ENCODE assay signal across 21 cellular contexts in genomic region chr12:53868516-53868986, GRCh38.
DNase-seq lines count a peak whose midpoint lies in the region; ATAC-seq, FAIRE-seq and TF ChIP-seq lines count a peak whose summit lies in the region.
"Had no signal": no experiment of that assay in that cellular context is flagged by ENCODE, and none has a peak within 500 bp of the region (broad histone marks: within the 10 kb centered on the region; RNA-seq: fewer than 3 reads in every experiment).

No MANE protein-coding gene starts in this region.

- peaks cover 3% of the 10 kb centered on the region for H3K27me3 Mint-ChIP-seq in Caco-2 (ENCODE audit: insufficient read depth, unreplicated experiment)

- no peaks in the 10 kb centered on the region for H3K36me3 ChIP-seq in Caco-2 (ENCODE audit: control insufficient read depth, insufficient read depth, low read length)
- no peaks in the 10 kb centered on the region for H3K36me3 ChIP-seq in IMR-90 (ENCODE audit: control insufficient read depth, insufficient read depth, low read length)
- no peaks in the 10 kb centered on the region for H3K36me3 ChIP-seq in mammary epithelial cell (ENCODE audit: insufficient read depth, low read length)
- H3K36me3 ChIP-seq: esophagus muscularis mucosa, heart right ventricle had no signal

- no peak overlapping the region for H2AK9ac ChIP-seq in IMR-90 (replicated peaks; ENCODE audit: low read depth, low read length, poor library complexity)

- H3K27ac Mint-ChIP-seq in Caco-2 (ENCODE audit: unreplicated experiment): peak overlapping the region; percentile 86
- H3K27ac Mint-ChIP-seq: activated CD4-positive, alpha-beta memory T cell treated with anti-CD3 and anti-CD28 coated beads, Interleukin-2, amount 10 ng/mL, durations not matched to agents 7 days and 5 days; CD8-positive, alpha-beta T cell; stimulated activated naive CD8-positive, alpha-beta T cell treated with anti-CD3 and anti-CD28 coated beads, Interleukin-15, Interleukin-2, amounts not matched to agents 100 ng/mL and 50 ng/mL, for 24 hours; T-cell had no signal

- no peak overlapping the region for H4K5ac ChIP-seq in IMR-90 (ENCODE audit: low read depth, low read length)

- DNase-seq in Caco-2 (peak; percentile 34 to 62), IMR-90 (no peak), mammary epithelial cell (no peak), myocyte (ENCODE audit: low read depth) (peak; percentile 38), lower leg skin (ENCODE audit: low spot score in 2 of 2) (no peak), H54 (ENCODE audit: insufficient read length, low spot score) (no peak), hepatic stellate cell (ENCODE audit: low spot score) (no peak), GM13977 (ENCODE audit: low spot score) (no peak)
- DNase-seq: activated CD4-positive, alpha-beta memory T cell treated with anti-CD3 and anti-CD28 coated beads, Interleukin-2, amount 10 ng/mL, durations not matched to agents 7 days and 5 days; activated T-cell treated with anti-CD3 and anti-CD28 coated beads, Interleukin-2, amount 50 U/mL, for 4 hours; CD8-positive, alpha-beta T cell; dermis blood vessel endothelial cell; heart right ventricle; NCI-H1417 treated with DMSO at 0.1 percent for 48 hours; NK-92 treated with Interleukin-12 subunit alpha and Interleukin-12 subunit beta, amount 100 ng/mL, for 24 hours; T-cell had no signal

- dilution Hi-C loops in IMR-90 (cut with HindIII; ENCODE audit: low sequenced_read_pairs, unreplicated experiment): no loop called here
- dilution Hi-C loops in mammary epithelial cell (cut with HindIII; ENCODE audit: low sequenced_read_pairs): no loop called here

- no peaks in the 10 kb centered on the region for H3K79me2 ChIP-seq in mammary epithelial cell (ENCODE audit: insufficient read depth, low read length)

- H4K20me1 ChIP-seq in IMR-90 (ENCODE audit: insufficient read depth, low read length) (no peaks in the 10 kb centered on the region), mammary epithelial cell (ENCODE audit: insufficient read depth, low read length) (no peaks in the 10 kb centered on the region)

- BruUV-seq in Caco-2 (replicated peaks; lab: Mats Ljungman, UMichigan) (no TSS peak), IMR-90 (replicated peaks; lab: Mats Ljungman, UMichigan) (no TSS peak), mammary epithelial cell (replicated peaks; lab: Mats Ljungman, UMichigan) (no TSS peak)

- H3K79me1 ChIP-seq in IMR-90 (ENCODE audit: low read depth in 1 of 2, low read length in 2 of 2): no peaks in the 10 kb centered on the region

- no peak overlapping the region for H4K8ac ChIP-seq in IMR-90 (ENCODE audit: low read depth in 2 of 2, low read length in 2 of 2)

- no peak overlapping the region for H2BK15ac ChIP-seq in IMR-90 (ENCODE audit: low read depth, low read length)

- no peak overlapping the region for H3K23ac ChIP-seq in IMR-90 (ENCODE audit: low read depth, low read length)

- peaks cover 20% of the 10 kb centered on the region for H3K4me1 ChIP-seq in Caco-2
- H3K4me1 ChIP-seq in IMR-90 (ENCODE audit: control insufficient read depth, insufficient read depth, low read length): no peaks in the 10 kb centered on the region
- H3K4me1 ChIP-seq in mammary epithelial cell (ENCODE audit: insufficient read depth, low read length): peaks cover 38% of the 10 kb centered on the region
- H3K4me1 ChIP-seq: esophagus muscularis mucosa, heart right ventricle had no signal

- H3K4me2 ChIP-seq in IMR-90 (ENCODE audit: low read depth, low read length) (no peak overlapping the region), mammary epithelial cell (ENCODE audit: insufficient read depth, low read depth, low read length) (no peak overlapping the region)

- H3K4me3 ChIP-seq in Caco-2 (ENCODE audit: low read depth, low read length): no peak overlapping the region
- no peak overlapping the region for H3K4me3 ChIP-seq in IMR-90 (ENCODE audit: insufficient read depth, low read depth, low read length)
- H3K4me3 ChIP-seq in mammary epithelial cell (replicated peaks in 1 of 3; ENCODE audit: insufficient read depth in 1 of 3, low read depth in 2 of 3, low read length in 3 of 3): no peak overlapping the region
- H3K4me3 ChIP-seq in lower leg skin (ENCODE audit: low read depth, poor library complexity, severe bottlenecking): no peak overlapping the region
- H3K4me3 ChIP-seq: esophagus muscularis mucosa, heart right ventricle had no signal

- H3K27me3 ChIP-seq in Caco-2 (replicated peaks; ENCODE audit: control insufficient read depth, insufficient read depth, low read length) (no peaks in the 10 kb centered on the region), IMR-90 (ENCODE audit: control insufficient read depth, insufficient read depth, low read length) (peaks cover 8% of the 10 kb centered on the region), mammary epithelial cell (ENCODE audit: insufficient read depth, low read length) (no peaks in the 10 kb centered on the region)

- no peak overlapping the region for H2BK20ac ChIP-seq in IMR-90 (ENCODE audit: low read depth, low read length)

- no peak overlapping the region for H3K14ac ChIP-seq in IMR-90 (replicated peaks; ENCODE audit: low read depth, low read length)

- no peak overlapping the region for H3K56ac ChIP-seq in IMR-90 (ENCODE audit: extremely low read depth, insufficient read depth, low read length)

- CTCF ChIA-PET in Caco-2 (lab: Charles Lee) (interaction anchor here (0.7 kb wide), 1 partner anchor 71 kb away, joined by 5 read pairs; no protein-coding TSS in a partner anchor), IMR-90 (lab: Yijun Ruan, JAX) (no interaction called here), mammary epithelial cell (lab: Charles Lee; ENCODE audit: low non-redundant PET) (no interaction called here)

- peaks cover 11% of the 10 kb centered on the region for H3K4me1 Mint-ChIP-seq in Caco-2 (ENCODE audit: low read depth, unreplicated experiment)
- H3K4me1 Mint-ChIP-seq: activated CD4-positive, alpha-beta memory T cell treated with anti-CD3 and anti-CD28 coated beads, Interleukin-2, amount 10 ng/mL, durations not matched to agents 7 days and 5 days; T-cell had no signal

- in situ Hi-C loops in IMR-90 (cut with MboI; ENCODE audit: low sequenced_read_pairs) (no loop called here), mammary epithelial cell (cut with MboI; ENCODE audit: low sequenced_read_pairs in 2 of 2) (no loop called here), GM13977 (cut with MboI; ENCODE audit: low pct_unique_long_range_greater_than_20kb, low sequenced_read_pairs, unreplicated experiment) (no loop called here)

- no peak overlapping the region for H3K18ac ChIP-seq in IMR-90 (ENCODE audit: low read depth, low read length)

- H4K91ac ChIP-seq in IMR-90 (ENCODE audit: insufficient read depth, low read depth, low read length): no peak overlapping the region

- no peak overlapping the region for H2AK5ac ChIP-seq in IMR-90 (ENCODE audit: low read depth, low read length)

- no peaks in the 10 kb centered on the region for H3K9me3 Mint-ChIP-seq in Caco-2 (ENCODE audit: unreplicated experiment)
- H3K9me3 Mint-ChIP-seq: activated CD4-positive, alpha-beta memory T cell treated with anti-CD3 and anti-CD28 coated beads, Interleukin-2, amount 10 ng/mL, durations not matched to agents 7 days and 5 days; activated T-cell treated with anti-CD3 and anti-CD28 coated beads, Interleukin-2, amount 50 U/mL, for 4 hours; CD8-positive, alpha-beta T cell; stimulated activated naive CD8-positive, alpha-beta T cell treated with anti-CD3 and anti-CD28 coated beads, Interleukin-15, Interleukin-2, amounts not matched to agents 100 ng/mL and 50 ng/mL, for 24 hours; T-cell had no signal

- TF ChIP-seq CTCF in Caco-2 (IDR thresholded peaks at IDR 0.05; ENCODE audit: insufficient read depth in 1 of 2, low read depth in 1 of 2, low read length in 1 of 2, severe bottlenecking in 1 of 2, unreplicated experiment in 1 of 2) (no peak), IMR-90 (conservative IDR thresholded peaks at IDR 0.05; ENCODE audit: low read depth, low read length) (no peak), mammary epithelial cell (conservative IDR thresholded peaks at IDR 0.05 in 1 of 2, IDR thresholded peaks at IDR 0.05 in 1 of 2; ENCODE audit: extremely low read depth in 1 of 2, insufficient read depth in 1 of 2, low read depth in 1 of 2, low read length in 2 of 2) (no peak), lower leg skin (IDR thresholded peaks at IDR 0.05) (no peak), GM13977 (IDR thresholded peaks at IDR 0.05; ENCODE audit: extremely low read depth, insufficient read depth, missing control alignments) (no peak)

- no peak overlapping the region for H3K27ac ChIP-seq in IMR-90 (ENCODE audit: insufficient read depth, low read length)
- H3K27ac ChIP-seq in mammary epithelial cell (ENCODE audit: insufficient read depth, low read depth, low read length): peak overlapping the region; percentile 70
- H3K27ac ChIP-seq: esophagus muscularis mucosa, heart right ventricle, HL-60, VCaP had no signal

- no peak overlapping the region for H2BK5ac ChIP-seq in IMR-90 (ENCODE audit: low read depth, low read length, poor library complexity, severe bottlenecking)

- H3K9ac ChIP-seq in IMR-90 (ENCODE audit: low read depth, low read length) (no peak overlapping the region), mammary epithelial cell (ENCODE audit: insufficient read depth, low read length) (no peak overlapping the region)

- TF ChIP-seq RAD21 in IMR-90 (IDR thresholded peaks at IDR 0.05; ENCODE audit: low read length): no peak

- H2AFZ ChIP-seq in IMR-90 (replicated peaks; ENCODE audit: low read length, poor library complexity): no peak overlapping the region
- peak overlapping the region; percentile 53 for H2AFZ ChIP-seq in mammary epithelial cell (ENCODE audit: low read depth, low read length)

- no peak for FAIRE-seq in H54 (lab: Jason Lieb, UNC)
- FAIRE-seq: islet of Langerhans had no signal

- H2BK120ac ChIP-seq in IMR-90 (ENCODE audit: low read depth, low read length): no peak overlapping the region

- intact Hi-C loops in Caco-2 (cut with micrococcal nuclease; ENCODE audit: unreplicated experiment) (no loop called here), IMR-90 (cut with micrococcal nuclease) (no loop called here), mammary epithelial cell (cut with micrococcal nuclease) (no loop called here), lower leg skin (cut with DNase I; ENCODE audit: low total_unique reads) (no loop called here)

- no peak for TF ChIP-seq POLR2A in IMR-90 (IDR thresholded peaks at IDR 0.05; ENCODE audit: low read depth, low read length)
- TF ChIP-seq POLR2A in lower leg skin (IDR thresholded peaks at IDR 0.05): no peak
- no peak for TF ChIP-seq POLR2A in H54 (IDR thresholded peaks at IDR 0.05; ENCODE audit: low read depth, low read length)

- POLR2A ChIA-PET in Caco-2 (lab: Charles Lee) (no interaction called here), IMR-90 (lab: Charles Lee; ENCODE audit: unreplicated experiment) (no interaction called here)

- no peak overlapping the region for H3K4me3 Mint-ChIP-seq in Caco-2 (ENCODE audit: unreplicated experiment)
- H3K4me3 Mint-ChIP-seq: activated CD4-positive, alpha-beta memory T cell treated with anti-CD3 and anti-CD28 coated beads, Interleukin-2, amount 10 ng/mL, durations not matched to agents 7 days and 5 days; activated T-cell treated with anti-CD3 and anti-CD28 coated beads, Interleukin-2, amount 50 U/mL, for 4 hours; CD8-positive, alpha-beta T cell; stimulated activated naive CD8-positive, alpha-beta T cell treated with anti-CD3 and anti-CD28 coated beads, Interleukin-15, Interleukin-2, amounts not matched to agents 100 ng/mL and 50 ng/mL, for 24 hours; T-cell had no signal

- H3K9me3 ChIP-seq in Caco-2 (no peaks in the 10 kb centered on the region), IMR-90 (ENCODE audit: control insufficient read depth, insufficient read depth, low read length) (no peaks in the 10 kb centered on the region), mammary epithelial cell (replicated peaks; ENCODE audit: insufficient read depth, low read length) (no peaks in the 10 kb centered on the region)
- H3K9me3 ChIP-seq: esophagus muscularis mucosa, heart right ventricle had no signal

- no peak overlapping the region for H3K4ac ChIP-seq in IMR-90 (ENCODE audit: low read depth, low read length)

- WGBS in IMR-90 (ENCODE audit: extremely low coverage in 2 of 2, insufficient read length in 1 of 2), 2 experiments: no CpG with 5 or more reads among the region's 5 CpGs
- 97% methylated on average over 3 of the region's 5 CpGs for WGBS in mammary epithelial cell (ENCODE audit: low coverage, missing lambda C conversion rate)
- WGBS in lower leg skin, 2 donors: 47 to 67% methylated on average over 5 of the region's 5 CpGs

- no peak for ATAC-seq in IMR-90 (ENCODE audit: low read depth)
- ATAC-seq: activated T-cell treated with anti-CD3 and anti-CD28 coated beads, Interleukin-2, amount 50 U/mL, for 4 hours; CD8-positive, alpha-beta T cell; heart right ventricle; T-cell had no signal

- H3K9me1 ChIP-seq in IMR-90 (ENCODE audit: insufficient read depth, low read length): no peaks in the 10 kb centered on the region

- H3K36me3 Mint-ChIP-seq in Caco-2 (ENCODE audit: insufficient read depth, unreplicated experiment): no peaks in the 10 kb centered on the region
- H3K36me3 Mint-ChIP-seq: CD8-positive, alpha-beta T cell; T-cell had no signal

Comparison
In these comparisons a context has a peak if more than half of its experiments do, and no peak if none do; other contexts are left out.
1. DNase-seq: peak in Caco-2 (2 of 2) and myocyte (single experiment); none in IMR-90 (single experiment), mammary epithelial cell (single experiment), lower leg skin (0 of 2), H54 (single experiment), hepatic stellate cell (single experiment) and GM13977 (single experiment).